In genomic region chr1:53061123-53061858, GRCh38 we compare ENCODE assay signal across 9 cellular contexts. TPM values are rescaled to one million over a fixed set of nuclear protein-coding genes. Genes with fewer than 3 reads are reported as not detected.
DNase-seq lines count a peak whose midpoint lies in the region; ATAC-seq and TF ChIP-seq lines count a peak whose summit lies in the region.
"Had no signal": no experiment of that assay in that cellular context is flagged by ENCODE, and none has a peak within 500 bp of the region (broad histone marks: within the 10 kb centered on the region; RNA-seq: fewer than 3 reads in every experiment).

No MANE protein-coding gene starts in this region.

- H3K9me3 ChIP-seq in iPS-20b (ENCODE audit: insufficient read depth, low read depth, low read length) (no peaks in the 10 kb centered on the region), sigmoid colon (no peaks in the 10 kb centered on the region)

- in situ Hi-C loops in astrocyte of the cerebellum (cut with HindIII; ENCODE audit: low sequenced_read_pairs): no loop called here

- H3K27ac ChIP-seq in iPS-20b (ENCODE audit: low read length) (no peak overlapping the region), sigmoid colon (peak overlapping the region; percentile 72 to 85 (median 77))

- H3K4me3 ChIP-seq in astrocyte of the cerebellum (ENCODE audit: low read depth, low read length) (peak overlapping the region; percentile 52), iPS-20b (ENCODE audit: low read length) (peak overlapping the region; percentile 65), sigmoid colon (peak overlapping the region; percentile 85 to 94 (median 89))

- intact Hi-C loops in sigmoid colon (cut with DNase I): loop anchor here (5.0 kb wide), 2 partner anchors 34 to 139 kb away; partner anchors contain the start of gene ECHDC2

- no peak for TF ChIP-seq CTCF in astrocyte of the cerebellum (IDR thresholded peaks at IDR 0.05; ENCODE audit: low read depth, low read length, missing control alignments)
- TF ChIP-seq CTCF in sigmoid colon (IDR thresholded peaks at IDR 0.05): no peak

- ATAC-seq in GM21526 (IDR thresholded peaks at IDR 0.05; ENCODE audit: low FRiP score, unreplicated experiment) (no peak), HG02759 (IDR thresholded peaks at IDR 0.05; ENCODE audit: unreplicated experiment) (no peak)

- TF ChIP-seq POLR2A in sigmoid colon (IDR thresholded peaks at IDR 0.05): no peak

- H3K27me3 ChIP-seq in iPS-20b (ENCODE audit: insufficient read depth, low read length): peaks cover 85% of the 10 kb centered on the region
- H3K27me3 ChIP-seq in sigmoid colon: no peaks in the 10 kb centered on the region

- DNase-seq in GM03348 (ENCODE audit: low spot score) (peak; percentile 58), astrocyte of the cerebellum (ENCODE audit: low read depth) (no peak), sigmoid colon (peak; percentile 88), HUDEP-2 (lab: John Stamatoyannopoulos, UW; ENCODE audit: unreplicated experiment in 76 of 76) (no peak), NCI-H2081 treated with DMSO at 0.1 percent for 48 hours (lab: John Stamatoyannopoulos, UW) (no peak)
- DNase-seq: NCI-H1105 treated with DMSO at 0.1 percent for 48 hours had no signal

- H3K36me3 ChIP-seq in iPS-20b (ENCODE audit: insufficient read depth, low read depth, low read length) (no peaks in the 10 kb centered on the region), sigmoid colon (no peaks in the 10 kb centered on the region)

- H3K9ac ChIP-seq in iPS-20b (ENCODE audit: low read depth, low read length): no peak overlapping the region

- WGBS in sigmoid colon, 2 donors: 40 to 49% methylated on average over 19 of the region's 19 CpGs

- H3K4me1 ChIP-seq in iPS-20b (ENCODE audit: insufficient read depth, low read length) (no peaks in the 10 kb centered on the region; the same call in none of the 2 replicates), sigmoid colon (peaks cover 0 to 61% (median 41%) of the 10 kb centered on the region in 4 donors)

- TF ChIP-seq EP300 in sigmoid colon (IDR thresholded peaks at IDR 0.05): no peak

RNA-seq across cellular contexts. Expression of gene PODN, which starts 0.7 kb away (rescaled TPM):
- 100 to 1,000 TPM in 1 of 4 donors, 10 to 100 TPM in 3; 67.6 to 200 (median 88.6) TPM for total RNA-seq in sigmoid colon
- 10 to 100 TPM in 2 of 3 donors, 1 to 10 TPM in 1; 1.6 to 16.2 (median 13.8) TPM for polyA plus RNA-seq in sigmoid colon

Comparison
In these comparisons a context has a peak if more than half of its experiments do, and no peak if none do; other contexts are left out.
1. DNase-seq: peak in GM03348 (single experiment) and sigmoid colon (single experiment); none in astrocyte of the cerebellum (single experiment), HUDEP-2 (0 of 76) and NCI-H2081 treated with DMSO at 0.1 percent for 48 hours (single experiment).
2. Peak in every context shown above with its lines, with median percentiles within 50 percentile points of each other: H3K4me3 ChIP-seq.